Comparison of ENCODE assay signal across 19 cellular contexts in the genomic region with DNA sequence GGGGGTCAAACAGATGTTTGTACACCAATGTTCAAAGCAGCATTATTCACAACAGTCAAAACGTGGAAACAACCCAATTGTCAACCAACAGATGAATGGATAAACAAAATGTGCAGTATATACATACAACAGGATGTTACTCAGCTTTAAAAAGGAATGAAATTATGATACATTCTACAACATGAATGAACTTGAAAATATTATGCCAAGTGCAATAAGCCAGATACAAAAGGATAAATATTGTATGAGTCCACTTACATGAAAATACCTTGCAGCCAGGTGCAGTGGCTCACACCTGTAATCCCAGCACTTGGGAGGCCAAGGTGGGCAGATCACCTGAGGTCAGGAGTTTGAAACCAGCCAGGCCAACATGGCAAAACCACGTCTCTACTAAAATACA. TPM values are rescaled to one million over a fixed set of nuclear protein-coding genes. Genes with fewer than 3 reads are reported as not detected.
A peak's percentile ranks its signal among the peaks of the same experiment; 100 is the strongest.
DNase-seq lines count a peak whose midpoint lies in the region; ATAC-seq and TF ChIP-seq lines count a peak whose summit lies in the region.
"Had no signal": no experiment of that assay in that cellular context is flagged by ENCODE, and none has a peak within 500 bp of the region (broad histone marks: within the 10 kb centered on the region; RNA-seq: fewer than 3 reads in every experiment).

No MANE protein-coding gene starts in this region.

- H3K27ac Mint-ChIP-seq in T-helper 17 cell: peak overlapping the region; percentile 68

- no peak overlapping the region for H4K5ac ChIP-seq in mesendoderm (ENCODE audit: low read length)

- no peak for ATAC-seq in T-helper 17 cell
- no peak for ATAC-seq in HG02852 (IDR thresholded peaks at IDR 0.05; ENCODE audit: unreplicated experiment)
- no peak for ATAC-seq in GM18861 (IDR thresholded peaks at IDR 0.05; ENCODE audit: unreplicated experiment)
- ATAC-seq in HG03460 (IDR thresholded peaks at IDR 0.05; ENCODE audit: unreplicated experiment): no peak
- ATAC-seq: SK-N-SH treated with all-trans-retinoic acid at 6 μM for 48 hours had no signal

- H4K8ac ChIP-seq in mesendoderm (ENCODE audit: low read depth, low read length): no peak overlapping the region

- H2BK15ac ChIP-seq in mesendoderm (replicated peaks; ENCODE audit: low read depth): no peak overlapping the region

- peaks cover 10% of the 10 kb centered on the region for H3K79me1 ChIP-seq in mesendoderm (ENCODE audit: low read length)

- H3K27me3 ChIP-seq in esophagus squamous epithelium: no peaks in the 10 kb centered on the region
- no peaks in the 10 kb centered on the region for H3K27me3 ChIP-seq in mesendoderm (ENCODE audit: insufficient read depth, low read length, poor library complexity)

- peak overlapping the region; percentile 69 to 85 (median 83) for H3K27ac ChIP-seq in esophagus squamous epithelium
- peak overlapping the region in 14 of 21 experiments; percentile 8 to 85 (median 52) for H3K27ac ChIP-seq in skin epidermis
- H3K27ac ChIP-seq in mesendoderm (ENCODE audit: low read depth, low read length): no peak overlapping the region

- no peak overlapping the region for H3K9ac ChIP-seq in mesendoderm (ENCODE audit: low read length)

- DNase-seq in HCEC 1CT: peak; percentile 41
- no peak for DNase-seq in T-helper 17 cell
- DNase-seq in esophagus squamous epithelium (lab: John Stamatoyannopoulos, UW): no peak
- no peak for DNase-seq in mesendoderm
- DNase-seq: ACHN, AML-193, Caco-2, EL, H7, NCI-H1417, NCI-H1930, NCI-H2171, NCI-H82 had no signal

- no peak overlapping the region for H2BK120ac ChIP-seq in mesendoderm (ENCODE audit: low read depth, low read length)

- H3K36me3 ChIP-seq in esophagus squamous epithelium: peaks cover 0 to 3% (median 3%) of the 10 kb centered on the region in 3 donors
- no peaks in the 10 kb centered on the region for H3K36me3 ChIP-seq in mesendoderm (ENCODE audit: control insufficient read depth, insufficient read depth, low read length)

- peaks cover 15% of the 10 kb centered on the region for H3K4me1 Mint-ChIP-seq in T-helper 17 cell

- no peak overlapping the region for H2AK5ac ChIP-seq in mesendoderm (ENCODE audit: low read length)

- no peak overlapping the region for H2BK5ac ChIP-seq in mesendoderm (ENCODE audit: low read length)

- WGBS in esophagus squamous epithelium, 2 donors: 25 to 50% methylated on average over 1 of the region's 2 CpGs
- no CpG with 5 or more reads among the region's 2 CpGs for whole genome bisulfite sequencing in mesendoderm (ENCODE audit: extremely low coverage, insufficient coverage, low lambda C conversion rate)

- no peak for TF ChIP-seq CTCF in esophagus squamous epithelium (IDR thresholded peaks at IDR 0.05)

- no peaks in the 10 kb centered on the region for H3K27me3 Mint-ChIP-seq in T-helper 17 cell

- intact Hi-C loops in esophagus squamous epithelium (cut with DNase I): no loop called here

- H3K23ac ChIP-seq in mesendoderm (ENCODE audit: low read length): no peak overlapping the region

- no peak overlapping the region for H3K56ac ChIP-seq in mesendoderm (ENCODE audit: low read length)

- H3K36me3 Mint-ChIP-seq in T-helper 17 cell (ENCODE audit: low read depth): no peaks in the 10 kb centered on the region

- H3K79me2 ChIP-seq in mesendoderm (ENCODE audit: control insufficient read depth, insufficient read depth, low read length): peaks cover 61% of the 10 kb centered on the region

- TF ChIP-seq POLR2A in esophagus squamous epithelium (IDR thresholded peaks at IDR 0.05): no peak

- no peaks in the 10 kb centered on the region for H3K9me3 ChIP-seq in T-helper 17 cell (ENCODE audit: control insufficient read depth, low read length, poor library complexity, severe bottlenecking)
- no peaks in the 10 kb centered on the region for H3K9me3 ChIP-seq in esophagus squamous epithelium
- H3K9me3 ChIP-seq: Caco-2 had no signal

- H3K4me3 Mint-ChIP-seq in T-helper 17 cell: no peak overlapping the region

- H3K4me3 ChIP-seq in esophagus squamous epithelium: no peak overlapping the region
- no peak overlapping the region for H3K4me3 ChIP-seq in skin epidermis
- H3K4me3 ChIP-seq in mesendoderm (ENCODE audit: low read length): no peak overlapping the region
- H3K4me3 ChIP-seq: PC-9 had no signal

- H3K4me2 ChIP-seq in mesendoderm (ENCODE audit: low read length): no peak overlapping the region

- H3K4ac ChIP-seq in mesendoderm (ENCODE audit: low read depth, low read length): no peak overlapping the region

- peaks cover 10 to 80% (median 27%) of the 10 kb centered on the region in 3 donors for H3K4me1 ChIP-seq in esophagus squamous epithelium
- H3K4me1 ChIP-seq in mesendoderm (ENCODE audit: control insufficient read depth, low read depth, low read length): peaks cover 4% of the 10 kb centered on the region
- H3K4me1 ChIP-seq: Caco-2 had no signal

- no peak overlapping the region for H3K18ac ChIP-seq in mesendoderm (ENCODE audit: low read length)

RNA-seq across cellular contexts. Expression of gene UBE2G1, which starts 39.9 kb away (rescaled TPM):
- 10 to 100 TPM; 64.6 to 72.7 TPM for total RNA-seq in T-helper 17 cell
- total RNA-seq in esophagus squamous epithelium: 10 to 100 TPM; 52.5 to 88.2 (median 73.5) TPM
- polyA plus RNA-seq in mesendoderm (2013, experiment 1 of 2): 88.0 TPM
- 89.9 TPM for polyA plus RNA-seq in mesendoderm (2013, experiment 2 of 2)
